Comparison of ENCODE assay signal across 29 cellular contexts in the genomic region with DNA sequence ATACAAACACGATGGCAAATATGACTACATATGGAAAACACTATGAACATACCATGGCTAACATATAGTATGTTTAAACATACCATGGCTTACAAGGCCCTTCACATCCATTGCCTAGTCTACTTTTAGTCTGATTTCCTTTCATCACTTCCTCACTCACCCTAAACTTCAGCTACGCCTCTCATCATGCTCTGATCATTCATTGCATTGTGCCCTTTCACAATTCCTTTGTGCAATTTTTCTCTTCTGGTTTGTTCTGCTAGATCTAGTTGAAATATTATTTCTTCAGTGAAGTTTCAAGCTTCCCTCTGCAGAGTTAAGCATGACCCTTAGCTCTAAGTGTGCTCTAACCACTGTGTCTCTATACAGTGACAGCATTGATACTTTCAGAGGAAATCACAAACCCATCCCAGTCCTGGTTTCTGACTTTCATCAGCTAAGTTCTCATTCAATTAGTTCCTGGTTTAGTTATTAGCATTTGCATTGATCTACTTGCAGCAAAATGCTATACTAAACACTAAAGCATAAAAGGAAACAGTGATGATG.
A peak's percentile ranks its signal among the peaks of the same experiment; 100 is the strongest.
DNase-seq lines count a peak whose midpoint lies in the region; ATAC-seq and TF ChIP-seq lines count a peak whose summit lies in the region.
"Had no signal": no experiment of that assay in that cellular context is flagged by ENCODE, and none has a peak within 500 bp of the region (broad histone marks: within the 10 kb centered on the region; RNA-seq: fewer than 3 reads in every experiment).

No MANE protein-coding gene starts in this region.

- H3K4me1 ChIP-seq in GM23338 (ENCODE audit: insufficient read depth) (peaks cover 10% of the 10 kb centered on the region), Loucy (ENCODE audit: insufficient read depth, low read length, poor library complexity, severe bottlenecking) (no peaks in the 10 kb centered on the region)
- H3K4me1 ChIP-seq: gastroesophageal sphincter, transverse colon had no signal

- H3F3A ChIP-seq in GM23338 (replicated peaks; ENCODE audit: low read depth) (no peaks in the 10 kb centered on the region), Loucy (ENCODE audit: low read depth) (no peaks in the 10 kb centered on the region)

- ATAC-seq in GM23338 = no peak
- ATAC-seq: gastroesophageal sphincter; Right ventricle myocardium inferior; sciatic nerve; stimulated activated naive B cell treated with anti-CD40 and anti-IgM and Interleukin-4, amounts not matched to agents 10 μg/mL and 1 μg/mL and 100 μg/mL, for 72 hours had no signal

- H3K4me2 ChIP-seq in GM23338 (no peak overlapping the region), Loucy (ENCODE audit: low read depth, low read length, poor library complexity, severe bottlenecking) (no peak overlapping the region)

- no peaks in the 10 kb centered on the region for H3K9me3 Mint-ChIP-seq in GM23338
- H3K9me3 Mint-ChIP-seq: naive B cell; stimulated activated naive B cell treated with anti-CD40 and anti-IgM and Interleukin-4, amounts not matched to agents 10 μg/mL and 1 μg/mL and 100 μg/mL, for 72 hours had no signal

- H3K36me3 ChIP-seq in GM23338 (ENCODE audit: insufficient read depth) = no peaks in the 10 kb centered on the region
- no peaks in the 10 kb centered on the region for H3K36me3 ChIP-seq in Loucy (ENCODE audit: insufficient read depth, low read length)
- H3K36me3 ChIP-seq: esophagus muscularis mucosa, gastroesophageal sphincter, ovary, transverse colon had no signal

- peak overlapping the region; percentile 53; the same call in 1 of the 2 replicates for H2AFZ ChIP-seq in GM23338
- H2AFZ ChIP-seq in Loucy (ENCODE audit: low read length) = peak overlapping the region; percentile 27; the same call in 1 of the 2 replicates

- TF ChIP-seq CTCF in GM23338 (conservative IDR thresholded peaks at IDR 0.05; ENCODE audit: low read depth in 2 of 2) = no peak
- no peak for TF ChIP-seq CTCF in Loucy (conservative IDR thresholded peaks at IDR 0.05; ENCODE audit: low read length)

- H4K20me1 ChIP-seq in GM23338 (replicated peaks; ENCODE audit: insufficient read depth) (no peaks in the 10 kb centered on the region), Loucy (ENCODE audit: insufficient read depth, low read length, poor library complexity, severe bottlenecking) (no peaks in the 10 kb centered on the region)

- no peaks in the 10 kb centered on the region for H3K27me3 Mint-ChIP-seq in GM23338 (ENCODE audit: insufficient read depth, low read depth, poor library complexity)
- H3K27me3 Mint-ChIP-seq: B cell; stimulated activated naive B cell treated with anti-CD40 and anti-IgM and Interleukin-4, amounts not matched to agents 10 μg/mL and 1 μg/mL and 100 μg/mL, for 72 hours had no signal

- H3K9ac ChIP-seq in Loucy (ENCODE audit: low read depth, low read length, poor library complexity, severe bottlenecking) = no peak overlapping the region

- H3K4me3 ChIP-seq in GM23338 (no peak overlapping the region), Loucy (ENCODE audit: low read length, poor library complexity, severe bottlenecking) (no peak overlapping the region)
- H3K4me3 ChIP-seq: esophagus muscularis mucosa, gastroesophageal sphincter, ovary, transverse colon had no signal

- H3K79me2 ChIP-seq in GM23338 (replicated peaks; ENCODE audit: insufficient read depth) (no peaks in the 10 kb centered on the region), Loucy (ENCODE audit: insufficient read depth, low read length) (no peaks in the 10 kb centered on the region)

- no peaks in the 10 kb centered on the region for H3K9me2 ChIP-seq in GM23338 (ENCODE audit: insufficient read depth)
- no peaks in the 10 kb centered on the region for H3K9me2 ChIP-seq in Loucy (replicated peaks; ENCODE audit: low read depth, low read length)

- H3K36me3 Mint-ChIP-seq in GM23338 (ENCODE audit: low read depth) = no peaks in the 10 kb centered on the region
- H3K36me3 Mint-ChIP-seq: naive B cell; stimulated activated naive B cell treated with anti-CD40 and anti-IgM and Interleukin-4, amounts not matched to agents 10 μg/mL and 1 μg/mL and 100 μg/mL, for 72 hours had no signal

- H3K9me3 ChIP-seq in Loucy (ENCODE audit: insufficient read depth, low read depth, low read length) = no peaks in the 10 kb centered on the region
- H3K9me3 ChIP-seq: esophagus muscularis mucosa, gastroesophageal sphincter, ovary, transverse colon had no signal

- peaks cover 7% of the 10 kb centered on the region for H3K4me1 Mint-ChIP-seq in GM23338
- H3K4me1 Mint-ChIP-seq: B cell; naive B cell; stimulated activated naive B cell treated with anti-CD40 and anti-IgM and Interleukin-4, amounts not matched to agents 10 μg/mL and 1 μg/mL and 100 μg/mL, for 72 hours had no signal

- H3K4me3 Mint-ChIP-seq in GM23338 = no peak overlapping the region
- H3K4me3 Mint-ChIP-seq: B cell; naive B cell; stimulated activated naive B cell treated with anti-CD40 and anti-IgM and Interleukin-4, amounts not matched to agents 10 μg/mL and 1 μg/mL and 100 μg/mL, for 72 hours had no signal

- peak; percentile 52 for DNase-seq in NOMO-1 (lab: John Stamatoyannopoulos, UW; ENCODE audit: unreplicated experiment in 2 of 2)
- no peak for DNase-seq in NOMO-1 treated with dmso at 0.1 percent for 144 hours (lab: John Stamatoyannopoulos, UW; ENCODE audit: unreplicated experiment)
- DNase-seq in GM23338 (ENCODE audit: low spot score) = no peak
- no peak for DNase-seq in SHP77 treated with DMSO at 0.1 percent for 48 hours (lab: John Stamatoyannopoulos, UW)
- DNase-seq in inferior parietal cortex (ENCODE audit: extremely low spot score) = no peak
- no peak for DNase-seq in NCI-H187 treated with DMSO at 0.1 percent for 48 hours (lab: John Stamatoyannopoulos, UW)
- DNase-seq in ecto neural progenitor cell (ENCODE audit: low spot score) = no peak
- DNase-seq: 8988T; activated CD4-positive, alpha-beta T cell treated with anti-CD3 and anti-CD28 coated beads, Interleukin-2, amount 50 U/mL, for 1 hour; activated CD8-positive, alpha-beta memory T cell treated with anti-CD3 and anti-CD28 coated beads, Interleukin-2, amount 50 U/mL, for 4 hours; activated gamma-delta T cell treated with Interleukin-2 at 50 U/mL for 16 hours; Calu3; central memory CD4-positive, alpha-beta T cell; EL; KG1; mesenchymal stem cell; naive B cell; NCI-H1105; NCI-H510A treated with DMSO at 0.1 percent for 48 hours; ovary; stimulated activated naive B cell treated with anti-CD40 and anti-IgM and Interleukin-4, amounts not matched to agents 10 μg/mL and 1 μg/mL and 100 μg/mL, for 72 hours; transverse colon had no signal

- no peak overlapping the region for H3K27ac ChIP-seq in GM23338 (ENCODE audit: low read depth)
- H3K27ac ChIP-seq: esophagus muscularis mucosa, gastroesophageal sphincter, ovary, transverse colon, VCaP had no signal

- no peaks in the 10 kb centered on the region for H3K27me3 ChIP-seq in GM23338 (ENCODE audit: insufficient read depth)
- no peaks in the 10 kb centered on the region for H3K27me3 ChIP-seq in Loucy (ENCODE audit: insufficient read depth, low read length, poor library complexity, severe bottlenecking)
- H3K27me3 ChIP-seq: esophagus muscularis mucosa, gastroesophageal sphincter, ovary, transverse colon had no signal

- H3K27ac Mint-ChIP-seq in GM23338 = no peak overlapping the region
- H3K27ac Mint-ChIP-seq: B cell; naive B cell; stimulated activated naive B cell treated with anti-CD40 and anti-IgM and Interleukin-4, amounts not matched to agents 10 μg/mL and 1 μg/mL and 100 μg/mL, for 72 hours had no signal

TF ChIP-seq in GM23338, 12 proteins besides CTCF, POLR2A, EP300 and RAD21 (continues in another document):
- TF ChIP-seq EZH2 (IDR thresholded peaks at IDR 0.05; ENCODE audit: low read depth, unreplicated experiment) (no peak), STAT1 (IDR thresholded peaks at IDR 0.05; ENCODE audit: unreplicated experiment) (no peak), POLR2AphosphoS5 (IDR thresholded peaks at IDR 0.05; ENCODE audit: low read depth) (no peak), NANOG (IDR thresholded peaks at IDR 0.05; ENCODE audit: borderline replicate concordance) (no peak), ZNF331 (CRISPR knock-in tag; IDR thresholded peaks at IDR 0.05; ENCODE audit: low read depth) (no peak)

Comparison
In these comparisons a context has a peak if more than half of its experiments do, and no peak if none do; other contexts are left out.
1. DNase-seq: peak in NOMO-1 (2 of 2); none in NOMO-1 treated with dmso at 0.1 percent for 144 hours (single experiment), GM23338 (single experiment), SHP77 treated with DMSO at 0.1 percent for 48 hours (single experiment), inferior parietal cortex (single experiment), NCI-H187 treated with DMSO at 0.1 percent for 48 hours (single experiment) and ecto neural progenitor cell (single experiment).